8 cellular contexts compared by ENCODE assay signal in the genomic region with DNA sequence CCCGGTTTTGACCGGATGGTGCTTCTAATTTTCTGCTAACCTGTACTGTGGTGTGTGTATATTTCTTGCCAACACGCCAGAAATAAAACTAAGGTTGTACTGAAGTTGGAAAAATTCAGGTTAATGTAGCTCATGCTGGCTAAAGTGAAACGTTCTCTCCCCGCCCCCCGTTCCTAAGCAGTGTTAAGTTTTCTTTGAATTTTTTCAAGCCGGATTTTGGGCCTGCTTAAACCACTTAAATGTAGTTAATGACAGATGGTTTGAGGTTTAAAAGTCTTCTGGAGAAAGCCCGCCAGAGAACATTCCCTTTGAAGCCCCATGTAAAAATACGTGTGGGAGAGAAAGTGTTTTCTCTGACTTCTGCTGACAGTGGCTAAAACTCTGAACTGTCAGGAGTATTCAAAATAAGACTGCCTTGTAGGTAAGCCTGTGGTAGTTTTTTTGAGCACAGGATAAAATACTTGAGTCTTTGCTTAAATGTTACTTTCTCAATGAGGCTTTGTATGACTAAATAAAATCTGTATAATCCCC.
DNase-seq lines count a peak whose midpoint lies in the region; ATAC-seq and TF ChIP-seq lines count a peak whose summit lies in the region.

No MANE protein-coding gene starts in this region.

- 10% methylated on average over 9 of the region's 9 CpGs for WGBS in prostate gland

- TF ChIP-seq CTCF in epithelial cell of esophagus (IDR thresholded peaks at IDR 0.05; ENCODE audit: insufficient read depth, low read depth, low read length, missing control alignments) (no peak), prostate gland (IDR thresholded peaks at IDR 0.05) (no peak)

- no peaks in the 10 kb centered on the region for H3K9me3 ChIP-seq in prostate gland

- TF ChIP-seq POLR2A in prostate gland (IDR thresholded peaks at IDR 0.05) = no peak

- DNase-seq in H7 (no peak), RKO (ENCODE audit: low spot score) (peak; percentile 44), epithelial cell of esophagus (ENCODE audit: low read depth) (peak; percentile 9), prostate gland (ENCODE audit: low spot score) (no peak), retina (no peak), NCI-H1436 treated with DMSO at 0.1 percent for 48 hours (lab: John Stamatoyannopoulos, UW) (no peak)

- ATAC-seq in HG03108 (IDR thresholded peaks at IDR 0.05; ENCODE audit: unreplicated experiment) = no peak
- ATAC-seq in HG02885 (IDR thresholded peaks at IDR 0.05; ENCODE audit: poor library complexity, unreplicated experiment) = no peak

- no peaks in the 10 kb centered on the region for H3K4me1 ChIP-seq in prostate gland (replicated peaks)

- peak overlapping the region; percentile 89 to 90 for H3K27ac ChIP-seq in prostate gland

- H3K36me3 ChIP-seq in H7 (replicated peaks; ENCODE audit: control insufficient read depth, insufficient read depth, low read length) (no peaks in the 10 kb centered on the region), prostate gland (no peaks in the 10 kb centered on the region)

- intact Hi-C loops in prostate gland (cut with DNase I) = no loop called here

- H3K4me3 ChIP-seq in H7 (ENCODE audit: insufficient read depth, low read depth, low read length) = peak overlapping the region; percentile 88
- peak overlapping the region; percentile 80 for H3K4me3 ChIP-seq in epithelial cell of esophagus (ENCODE audit: low read length)
- peak overlapping the region; percentile 46 to 58 for H3K4me3 ChIP-seq in prostate gland

- no peaks in the 10 kb centered on the region for H3K27me3 ChIP-seq in H7 (ENCODE audit: control insufficient read depth, insufficient read depth, low read length)
- no peaks in the 10 kb centered on the region for H3K27me3 ChIP-seq in prostate gland (replicated peaks; ENCODE audit: insufficient read depth)

Comparison
In these comparisons a context has a peak if more than half of its experiments do, and no peak if none do; other contexts are left out.
1. DNase-seq: peak in RKO (single experiment) and epithelial cell of esophagus (single experiment); none in H7 (single experiment), prostate gland (single experiment), retina (single experiment) and NCI-H1436 treated with DMSO at 0.1 percent for 48 hours (single experiment).
2. Peak in every context shown above with its lines, with median percentiles within 50 percentile points of each other: H3K4me3 ChIP-seq.